ENCODE assay signal across 26 cellular contexts in genomic region chr10:132480356-132480755, GRCh38. TPM values are rescaled to one million over a fixed set of nuclear protein-coding genes. Genes with fewer than 3 reads are reported as not detected.
DNase-seq lines count a peak whose midpoint lies in the region; ATAC-seq and TF ChIP-seq lines count a peak whose summit lies in the region.
"Had no signal": no experiment of that assay in that cellular context is flagged by ENCODE, and none has a peak within 500 bp of the region (broad histone marks: within the 10 kb centered on the region; RNA-seq: fewer than 3 reads in every experiment).

No MANE protein-coding gene starts in this region.

- no peaks in the 10 kb centered on the region for H3K9me3 ChIP-seq in CD4-positive, CD25-positive, alpha-beta regulatory T cell (ENCODE audit: control insufficient read depth in 2 of 2, low read length in 2 of 2)
- H3K9me3 ChIP-seq: BLaER1 treated with 17β-estradiol and CSF1 and Interleukin-3, amounts not matched to agents 10 nM and 100 nM; SK-N-SH; uterus had no signal

- ATAC-seq in CD4-positive, CD25-positive, alpha-beta regulatory T cell (ENCODE audit: low read depth in 2 of 2): no peak
- ATAC-seq in GM21367 (IDR thresholded peaks at IDR 0.05; ENCODE audit: unreplicated experiment) (no peak), GM21786 (IDR thresholded peaks at IDR 0.05; ENCODE audit: unreplicated experiment) (no peak)
- ATAC-seq: activated T-cell treated with anti-CD3 and anti-CD28 coated beads, Interleukin-2, amount 50 U/mL, for 4 hours; left colon; stimulated activated memory B cell treated with anti-CD40 and anti-IgM and Interleukin-4, amounts not matched to agents 10 μg/mL and 1 μg/mL and 100 μg/mL, for 72 hours; T-helper 17 cell had no signal

- DNase-seq in CD4-positive, CD25-positive, alpha-beta regulatory T cell: no peak
- peak; percentile 53 for DNase-seq in M059J (ENCODE audit: low read depth)
- peak; percentile 62 for DNase-seq in chondrocyte (ENCODE audit: low spot score)
- DNase-seq in osteocyte (ENCODE audit: extremely low spot score, unreplicated experiment): no peak
- DNase-seq in kidney tubule cell (ENCODE audit: low spot score): no peak
- DNase-seq in NOMO-1 treated with dmso at 0.1 percent for 144 hours (lab: John Stamatoyannopoulos, UW; ENCODE audit: unreplicated experiment): no peak
- DNase-seq: activated CD8-positive, alpha-beta memory T cell treated with anti-CD3 and anti-CD28 coated beads for 24 hours; activated naive CD4-positive, alpha-beta T cell treated with anti-CD3 and anti-CD28 coated beads for 36 hours; activated T-cell treated with anti-CD3 and anti-CD28 coated beads, Interleukin-2, amount 50 U/mL, for 4 hours; naive B cell; NCI-H1436 treated with DMSO at 0.1 percent for 48 hours; NCI-H524 treated with DMSO at 0.1 percent for 48 hours; retina; RPMI8226; SK-N-SH; stimulated activated CD4-positive, alpha-beta T cell treated with anti-CD3 and anti-CD28 coated beads, Interleukin-4, amount 100 ng/mL, for 1 hour; uterus had no signal

- H3K27ac ChIP-seq in CD4-positive, CD25-positive, alpha-beta regulatory T cell (ENCODE audit: insufficient read depth, low read length, poor library complexity, severe bottlenecking): no peak overlapping the region
- H3K27ac ChIP-seq: BLaER1 treated with 17β-estradiol and CSF1 and Interleukin-3, amounts not matched to agents 10 nM and 100 nM; cardiac muscle cell had no signal

- no peak overlapping the region for H3K4me3 Mint-ChIP-seq in CD4-positive, CD25-positive, alpha-beta regulatory T cell
- H3K4me3 Mint-ChIP-seq in chondrocyte (ENCODE audit: unreplicated experiment) (no peak overlapping the region), osteocyte (ENCODE audit: unreplicated experiment) (no peak overlapping the region)
- H3K4me3 Mint-ChIP-seq: activated naive CD4-positive, alpha-beta T cell treated with anti-CD3 and anti-CD28 coated beads for 36 hours; activated T-cell treated with anti-CD3 and anti-CD28 coated beads, Interleukin-2, amount 50 U/mL, for 4 hours; dendritic cell treated with granulocyte-macrophage colony-stimulating factor and Interleukin-4, amounts not matched to agents 40 ng/mL and 50 ng/mL, for 4 days; IgD-negative memory B cell; naive B cell; stimulated activated memory B cell treated with anti-CD40 and anti-IgM and Interleukin-4, amounts not matched to agents 10 μg/mL and 1 μg/mL and 100 μg/mL, for 72 hours; T-helper 17 cell had no signal

- peaks cover 14% of the 10 kb centered on the region for H3K27me3 Mint-ChIP-seq in CD4-positive, CD25-positive, alpha-beta regulatory T cell
- peaks cover 7% of the 10 kb centered on the region for H3K27me3 Mint-ChIP-seq in chondrocyte (ENCODE audit: low read depth)
- H3K27me3 Mint-ChIP-seq in osteocyte (ENCODE audit: unreplicated experiment): peaks cover 12% of the 10 kb centered on the region

- H3K4me1 Mint-ChIP-seq in CD4-positive, CD25-positive, alpha-beta regulatory T cell: no peaks in the 10 kb centered on the region
- H3K4me1 Mint-ChIP-seq in chondrocyte (ENCODE audit: low read depth): peaks cover 28% of the 10 kb centered on the region
- H3K4me1 Mint-ChIP-seq in osteocyte (ENCODE audit: unreplicated experiment): peaks cover 32% of the 10 kb centered on the region
- H3K4me1 Mint-ChIP-seq: naive B cell; stimulated activated memory B cell treated with anti-CD40 and anti-IgM and Interleukin-4, amounts not matched to agents 10 μg/mL and 1 μg/mL and 100 μg/mL, for 72 hours had no signal

- H3K9me3 Mint-ChIP-seq in CD4-positive, CD25-positive, alpha-beta regulatory T cell: no peaks in the 10 kb centered on the region
- no peaks in the 10 kb centered on the region for H3K9me3 Mint-ChIP-seq in chondrocyte (ENCODE audit: low read depth)
- peaks cover 3% of the 10 kb centered on the region for H3K9me3 Mint-ChIP-seq in osteocyte (ENCODE audit: unreplicated experiment)
- H3K9me3 Mint-ChIP-seq: activated naive CD4-positive, alpha-beta T cell treated with anti-CD3 and anti-CD28 coated beads for 36 hours; activated T-cell treated with anti-CD3 and anti-CD28 coated beads, Interleukin-2, amount 50 U/mL, for 4 hours; dendritic cell treated with granulocyte-macrophage colony-stimulating factor and Interleukin-4, amounts not matched to agents 40 ng/mL and 50 ng/mL, for 4 days; naive B cell; stimulated activated memory B cell treated with anti-CD40 and anti-IgM and Interleukin-4, amounts not matched to agents 10 μg/mL and 1 μg/mL and 100 μg/mL, for 72 hours had no signal

- TF ChIP-seq CTCF in chondrocyte (IDR thresholded peaks at IDR 0.05): no peak
- TF ChIP-seq CTCF in osteocyte (IDR thresholded peaks at IDR 0.05): no peak

- H3K4me3 ChIP-seq in CD4-positive, CD25-positive, alpha-beta regulatory T cell (ENCODE audit: low read depth, low read length): no peak overlapping the region
- H3K4me3 ChIP-seq: BLaER1 treated with 17β-estradiol and CSF1 and Interleukin-3, amounts not matched to agents 10 nM and 100 nM; cardiac muscle cell; uterus had no signal

- peak overlapping the region in 2 of 3 donors; percentile 58 to 67 for H3K27ac Mint-ChIP-seq in CD4-positive, CD25-positive, alpha-beta regulatory T cell
- no peak overlapping the region for H3K27ac Mint-ChIP-seq in chondrocyte (ENCODE audit: unreplicated experiment)
- H3K27ac Mint-ChIP-seq in osteocyte (ENCODE audit: unreplicated experiment): peak overlapping the region; percentile 62
- H3K27ac Mint-ChIP-seq: activated naive CD4-positive, alpha-beta T cell treated with anti-CD3 and anti-CD28 coated beads for 36 hours; dendritic cell treated with granulocyte-macrophage colony-stimulating factor and Interleukin-4, amounts not matched to agents 40 ng/mL and 50 ng/mL, for 4 days; stimulated activated memory B cell treated with anti-CD40 and anti-IgM and Interleukin-4, amounts not matched to agents 10 μg/mL and 1 μg/mL and 100 μg/mL, for 72 hours; T-helper 17 cell had no signal

- H3K4me1 ChIP-seq in CD4-positive, CD25-positive, alpha-beta regulatory T cell (ENCODE audit: control insufficient read depth, insufficient read depth, low read length, poor library complexity, severe bottlenecking): no peaks in the 10 kb centered on the region
- H3K4me1 ChIP-seq: uterus had no signal

- no peaks in the 10 kb centered on the region for H3K27me3 ChIP-seq in CD4-positive, CD25-positive, alpha-beta regulatory T cell (ENCODE audit: control insufficient read depth, insufficient read depth, low read length)
- H3K27me3 ChIP-seq: cardiac muscle cell, uterus had no signal

- no peaks in the 10 kb centered on the region for H3K36me3 ChIP-seq in CD4-positive, CD25-positive, alpha-beta regulatory T cell (ENCODE audit: control insufficient read depth, insufficient read depth, low read length)
- H3K36me3 ChIP-seq: BLaER1 treated with 17β-estradiol and CSF1 and Interleukin-3, amounts not matched to agents 10 nM and 100 nM; cardiac muscle cell; uterus had no signal

- no peaks in the 10 kb centered on the region for H3K36me3 Mint-ChIP-seq in CD4-positive, CD25-positive, alpha-beta regulatory T cell
- no peaks in the 10 kb centered on the region for H3K36me3 Mint-ChIP-seq in chondrocyte (ENCODE audit: low read depth)
- no peaks in the 10 kb centered on the region for H3K36me3 Mint-ChIP-seq in osteocyte (ENCODE audit: unreplicated experiment)
- H3K36me3 Mint-ChIP-seq: IgD-negative memory B cell; naive B cell; stimulated activated memory B cell treated with anti-CD40 and anti-IgM and Interleukin-4, amounts not matched to agents 10 μg/mL and 1 μg/mL and 100 μg/mL, for 72 hours had no signal

RNA-seq across cellular contexts. Expression of gene INPP5A, which starts 57.2 kb away (rescaled TPM):
- 21.3 TPM for total RNA-seq in CD4-positive, CD25-positive, alpha-beta regulatory T cell
- polyA plus RNA-seq in CD4-positive, CD25-positive, alpha-beta regulatory T cell: 1 to 10 TPM in 2 of 4 donors, under 1 TPM in 2; 0.66 to 1.7 (median 0.89) TPM
- total RNA-seq in M059J (2014; rRNA removed; shearing (Covaris generic)): 13.0 and 15.3 TPM in 2 replicates
- total RNA-seq in chondrocyte (29.5 to 40.6 TPM (median 40.1 TPM) in 3 replicates), osteocyte (35.0 and 36.4 TPM in 2 replicates)

Comparison
In these comparisons a context has a peak if more than half of its experiments do, and no peak if none do; other contexts are left out.
1. DNase-seq: peak in M059J (single experiment) and chondrocyte (single experiment); none in CD4-positive, CD25-positive, alpha-beta regulatory T cell (0 of 3), osteocyte (single experiment), kidney tubule cell (single experiment) and NOMO-1 treated with dmso at 0.1 percent for 144 hours (single experiment).